Comparison of ENCODE assay signal across 10 cellular contexts in the genomic region with DNA sequence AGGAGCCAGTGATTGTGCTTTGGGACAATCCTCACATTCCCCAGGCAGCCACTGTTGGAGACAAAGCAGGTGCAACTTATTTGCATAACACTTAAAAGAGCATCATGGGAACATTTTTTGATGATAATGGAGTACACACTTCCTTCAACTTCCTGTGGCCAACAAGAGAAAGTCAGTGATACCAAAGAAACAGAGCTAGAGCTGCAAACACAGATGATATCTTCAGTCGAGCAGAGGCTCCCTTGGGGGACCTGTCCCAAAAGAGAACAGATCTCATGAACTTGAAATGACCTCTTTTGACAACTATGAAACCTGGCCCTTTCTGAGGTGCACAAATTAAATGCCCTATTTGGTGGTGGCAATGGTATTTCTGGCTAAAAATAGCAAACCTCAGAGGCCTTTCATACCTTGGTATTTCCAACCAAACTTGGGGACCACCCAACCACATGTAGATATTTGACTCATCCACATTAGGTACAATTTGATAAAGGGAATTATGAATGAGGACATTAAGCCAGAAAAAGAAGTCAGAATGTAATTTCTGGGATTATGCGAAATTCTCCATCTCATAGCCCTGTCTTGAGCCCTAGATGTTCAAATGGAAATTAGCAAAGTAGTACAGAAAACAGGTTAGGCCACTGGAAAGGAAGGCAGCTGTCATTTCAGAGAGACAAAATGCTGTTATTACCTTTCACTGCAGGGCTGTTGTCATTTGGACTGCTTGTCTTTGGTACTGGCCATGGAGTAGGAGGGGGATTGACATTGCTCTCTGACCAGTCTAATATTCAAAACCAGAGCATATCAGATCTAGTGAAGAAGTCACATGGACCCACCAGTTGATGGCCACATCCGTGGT.
DNase-seq lines count a peak whose midpoint lies in the region; ATAC-seq, FAIRE-seq and TF ChIP-seq lines count a peak whose summit lies in the region.
"Had no signal": no experiment of that assay in that cellular context is flagged by ENCODE, and none has a peak within 500 bp of the region (broad histone marks: within the 10 kb centered on the region; RNA-seq: fewer than 3 reads in every experiment).

No MANE protein-coding gene starts in this region.

- no peaks in the 10 kb centered on the region for H3K27me3 Mint-ChIP-seq in activated CD4-positive, alpha-beta T cell treated with anti-CD3 and anti-CD28 coated beads, Interleukin-2, amount 10 ng/mL, durations not matched to agents 7 days and 5 days

- TF ChIP-seq EP300 in HepG2 (IDR thresholded peaks at IDR 0.05; ENCODE audit: low read depth in 2 of 2, low read length in 2 of 2) (no peak), HepG2 (CRISPR knock-in tag; IDR thresholded peaks at IDR 0.05; ENCODE audit: borderline replicate concordance) (no peak), sigmoid colon (IDR thresholded peaks at IDR 0.05) (no peak)

- no peaks in the 10 kb centered on the region for H3K79me2 ChIP-seq in HepG2 (ENCODE audit: insufficient read depth, low read length)

- H3K36me3 ChIP-seq in neuronal stem cell (replicated peaks in 1 of 2; ENCODE audit: control insufficient read depth in 2 of 2, insufficient read depth in 2 of 2, low read length in 2 of 2) (no peaks in the 10 kb centered on the region), HepG2 (replicated peaks in 1 of 2; ENCODE audit: control insufficient read depth in 1 of 2, insufficient read depth in 2 of 2, low read length in 2 of 2) (no peaks in the 10 kb centered on the region), sigmoid colon (no peaks in the 10 kb centered on the region)

- H4K91ac ChIP-seq in neuronal stem cell (ENCODE audit: low read depth, low read length, poor library complexity) = no peak overlapping the region

- no peak overlapping the region for H2BK12ac ChIP-seq in neuronal stem cell (ENCODE audit: low read length)

- H2AK5ac ChIP-seq in neuronal stem cell (ENCODE audit: low read depth, low read length) = no peak overlapping the region

- peak; percentile 88 for ATAC-seq in HG02610 (IDR thresholded peaks at IDR 0.05; ENCODE audit: unreplicated experiment)
- ATAC-seq in stimulated activated naive CD8-positive, alpha-beta T cell treated with anti-CD3 and anti-CD28 coated beads, Interleukin-15, Interleukin-2, amounts not matched to agents 100 U/mL and 50 U/mL, for 24 hours = peak; percentile 86
- ATAC-seq in HepG2 = no peak
- ATAC-seq: left cardiac atrium had no signal

- H3K27me3 ChIP-seq in neuronal stem cell (ENCODE audit: control insufficient read depth in 3 of 3, insufficient read depth in 3 of 3, low read depth in 1 of 3, low read length in 3 of 3) (peaks cover 0 to 2% (median 0%) of the 10 kb centered on the region in 3 experiments), HepG2 (ENCODE audit: control insufficient read depth in 1 of 2, insufficient read depth in 2 of 2, low read length in 2 of 2) (peaks cover 0 to 3% of the 10 kb centered on the region in 2 experiments; a peak in 1 of 5 replicates), sigmoid colon (no peaks in the 10 kb centered on the region)

- no peak overlapping the region for H3K4me2 ChIP-seq in neuronal stem cell (ENCODE audit: insufficient read depth, low read length, poor library complexity, severe bottlenecking)
- H3K4me2 ChIP-seq in HepG2 (ENCODE audit: low read depth, low read length) = no peak overlapping the region

- H3K4me3 ChIP-seq in Jurkat, Clone E6-1 (ENCODE audit: low read length) = no peak overlapping the region
- no peak overlapping the region for H3K4me3 ChIP-seq in neuronal stem cell (ENCODE audit: low read length in 2 of 2)
- H3K4me3 ChIP-seq in HepG2 (replicated peaks in 1 of 3; ENCODE audit: insufficient read depth in 1 of 3, low read depth in 2 of 3, low read length in 3 of 3) = no peak overlapping the region
- H3K4me3 ChIP-seq in sigmoid colon = no peak overlapping the region

- no peak overlapping the region for H3K23ac ChIP-seq in neuronal stem cell (ENCODE audit: low read depth, low read length, poor library complexity)

- no peak overlapping the region for H4K8ac ChIP-seq in neuronal stem cell (ENCODE audit: low read depth, low read length)

- H3K4me3 Mint-ChIP-seq in activated CD4-positive, alpha-beta T cell treated with anti-CD3 and anti-CD28 coated beads, Interleukin-2, amount 10 ng/mL, durations not matched to agents 7 days and 5 days = no peak overlapping the region

- H3K9ac ChIP-seq in neuronal stem cell (ENCODE audit: low read depth, low read length, poor library complexity) (no peak overlapping the region), HepG2 (ENCODE audit: insufficient read depth, low read depth, low read length) (no peak overlapping the region)

- no peaks in the 10 kb centered on the region for H4K20me1 ChIP-seq in HepG2 (ENCODE audit: insufficient read depth, low read length)

- H2BK15ac ChIP-seq in neuronal stem cell (ENCODE audit: low read length) = no peak overlapping the region

- in situ Hi-C loops in HepG2 (cut with HindIII; ENCODE audit: extremely low pct_ligation_motif_present, low pct_unique_long_range_greater_than_20kb) = no loop called here

- intact Hi-C loops in HepG2 (cut with micrococcal nuclease; ENCODE audit: unreplicated experiment) (no loop called here), sigmoid colon (cut with DNase I) (no loop called here)

- H2AFZ ChIP-seq in neuronal stem cell (ENCODE audit: low read length) = no peak overlapping the region
- no peak overlapping the region for H2AFZ ChIP-seq in HepG2 (ENCODE audit: low read length)

- H3K79me1 ChIP-seq in neuronal stem cell (ENCODE audit: low read depth, low read length) = no peaks in the 10 kb centered on the region

- no peak overlapping the region for H2BK5ac ChIP-seq in neuronal stem cell (ENCODE audit: low read length)

- H3K27ac Mint-ChIP-seq in activated CD4-positive, alpha-beta T cell treated with anti-CD3 and anti-CD28 coated beads, Interleukin-2, amount 10 ng/mL, durations not matched to agents 7 days and 5 days = peak overlapping the region; percentile 10

- H3K27ac ChIP-seq in neuronal stem cell (replicated peaks; ENCODE audit: low read length) (no peak overlapping the region), HepG2 (ENCODE audit: extremely low read length, insufficient read depth, low read length) (no peak overlapping the region), sigmoid colon (no peak overlapping the region)

- CTCF ChIA-PET in activated CD4-positive, alpha-beta T cell treated with anti-CD3 and anti-CD28 coated beads, Interleukin-2, amount 10 ng/mL, durations not matched to agents 7 days and 5 days (lab: Charles Lee) = interaction anchor here (1.5 kb wide), 1 partner anchor 10 kb away, joined by 5 read pairs; no protein-coding TSS in a partner anchor
- CTCF ChIA-PET in HepG2 (lab: Yijun Ruan, JAX; ENCODE audit: low intra/inter-chr PET ratio, low total read pairs) = no interaction called here

- no peak overlapping the region for H3K4ac ChIP-seq in neuronal stem cell (ENCODE audit: low read length)

- peaks cover 15% of the 10 kb centered on the region for H3K9me3 Mint-ChIP-seq in activated CD4-positive, alpha-beta T cell treated with anti-CD3 and anti-CD28 coated beads, Interleukin-2, amount 10 ng/mL, durations not matched to agents 7 days and 5 days

- no peak overlapping the region for H3K14ac ChIP-seq in neuronal stem cell (ENCODE audit: low read length)

- TF ChIP-seq RAD21 in HepG2 (CRISPR knock-in tag; IDR thresholded peaks at IDR 0.05) = no peak

- peaks cover 0 to 7% of the 10 kb centered on the region in 2 donors for H3K4me1 ChIP-seq in neuronal stem cell (ENCODE audit: control insufficient read depth in 2 of 2, insufficient read depth in 1 of 2, low read depth in 1 of 2, low read length in 2 of 2)
- no peaks in the 10 kb centered on the region for H3K4me1 ChIP-seq in HepG2 (ENCODE audit: insufficient read depth, low read length)
- no peaks in the 10 kb centered on the region for H3K4me1 ChIP-seq in sigmoid colon

- DNase-seq in activated CD4-positive, alpha-beta T cell treated with anti-CD3 and anti-CD28 coated beads, Interleukin-2, amount 10 ng/mL, durations not matched to agents 7 days and 5 days = no peak
- no peak for DNase-seq in activated CD4-positive, alpha-beta T cell treated with anti-CD3 and anti-CD28 coated beads for 48 hours
- peak; percentile 61 for DNase-seq in Jurkat, Clone E6-1 (ENCODE audit: low read depth, low spot score)
- no peak for DNase-seq in stimulated activated naive CD8-positive, alpha-beta T cell treated with anti-CD3 and anti-CD28 coated beads, Interleukin-15, Interleukin-2, amounts not matched to agents 100 U/mL and 50 U/mL, for 24 hours
- DNase-seq in neuronal stem cell (ENCODE audit: low spot score) = no peak
- DNase-seq in HepG2 (ENCODE audit: low spot score) = no peak
- DNase-seq in sigmoid colon = no peak
- DNase-seq: dermis blood vessel endothelial cell, left cardiac atrium had no signal

- no peak overlapping the region for H3K18ac ChIP-seq in neuronal stem cell (ENCODE audit: low read length)

- POLR2A ChIA-PET in activated CD4-positive, alpha-beta T cell treated with anti-CD3 and anti-CD28 coated beads, Interleukin-2, amount 10 ng/mL, durations not matched to agents 7 days and 5 days (lab: Charles Lee) = no interaction called here
- POLR2A ChIA-PET in HepG2 (lab: Yijun Ruan, JAX) = no interaction called here

- no peak overlapping the region for H2BK120ac ChIP-seq in neuronal stem cell (ENCODE audit: low read depth, low read length)

- H3K36me3 Mint-ChIP-seq in activated CD4-positive, alpha-beta T cell treated with anti-CD3 and anti-CD28 coated beads, Interleukin-2, amount 10 ng/mL, durations not matched to agents 7 days and 5 days (ENCODE audit: low read depth) = peaks cover 10% of the 10 kb centered on the region

- TF ChIP-seq CTCF in HepG2 (CRISPR knock-in tag; IDR thresholded peaks at IDR 0.05) = no peak
- TF ChIP-seq CTCF in sigmoid colon (IDR thresholded peaks at IDR 0.05) = no peak

- no CpG with 5 or more reads among the region's 3 CpGs for WGBS in neuronal stem cell (ENCODE audit: extremely low coverage in 2 of 2, insufficient read length in 2 of 2, insufficient replicate concordance in 1 of 2), 2 donors
- 1% methylated on average over 3 of the region's 3 CpGs for WGBS in HepG2 (ENCODE audit: low lambda C conversion rate)
- WGBS in sigmoid colon, 2 donors = 77 to 93% methylated on average over 3 of the region's 3 CpGs

- H3K9me3 ChIP-seq in neuronal stem cell (replicated peaks in 1 of 2; ENCODE audit: control insufficient read depth in 2 of 2, insufficient read depth in 1 of 2, low read depth in 1 of 2, low read length in 2 of 2) = peaks cover 3 to 15% of the 10 kb centered on the region in 2 donors
- no peaks in the 10 kb centered on the region for H3K9me3 ChIP-seq in HepG2 (ENCODE audit: low read length)
- no peaks in the 10 kb centered on the region for H3K9me3 ChIP-seq in sigmoid colon

- BruUV-seq in HepG2 (replicated peaks; lab: Mats Ljungman, UMichigan) = no TSS peak

- no peak for FAIRE-seq in HepG2 (lab: Jason Lieb, UNC)

- peaks cover 47% of the 10 kb centered on the region for H3K4me1 Mint-ChIP-seq in activated CD4-positive, alpha-beta T cell treated with anti-CD3 and anti-CD28 coated beads, Interleukin-2, amount 10 ng/mL, durations not matched to agents 7 days and 5 days

- TF ChIP-seq POLR2A in HepG2 (IDR thresholded peaks at IDR 0.05; ENCODE audit: insufficient read depth in 1 of 2, low read depth in 2 of 2, low read length in 2 of 2) (no peak), sigmoid colon (IDR thresholded peaks at IDR 0.05) (no peak)
